In the genomic region with DNA sequence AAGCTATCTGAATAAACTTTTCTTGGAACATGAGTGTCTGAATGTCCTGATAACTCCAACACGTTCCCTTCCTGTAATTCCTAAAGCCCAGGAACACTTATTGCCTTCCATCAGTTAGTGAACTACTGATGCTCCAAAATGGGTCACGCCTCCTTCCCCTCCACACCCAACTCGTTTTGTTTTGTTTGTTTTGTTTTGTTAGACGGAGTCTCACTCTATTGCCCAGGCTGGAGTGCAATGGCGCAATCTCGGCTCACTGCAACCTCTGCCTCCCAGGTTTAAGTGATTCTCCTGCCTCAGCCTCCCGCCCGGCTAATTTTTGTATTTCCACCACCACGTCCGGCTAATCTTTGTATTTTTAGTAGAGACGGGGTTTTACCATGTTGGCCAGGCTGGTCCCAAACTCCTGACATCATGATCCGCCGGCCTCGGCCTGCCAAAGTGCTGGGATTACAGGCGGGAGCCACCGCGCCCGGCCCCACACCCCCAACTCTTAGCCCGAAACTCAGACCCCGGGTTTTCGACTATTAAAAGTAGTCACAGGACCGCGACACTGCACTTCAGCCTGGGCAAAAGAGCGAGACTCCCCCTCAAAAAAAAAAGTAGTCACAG, we compare ENCODE assay signal across 7 cellular contexts. TPM values are rescaled to one million over a fixed set of nuclear protein-coding genes. Genes with fewer than 3 reads are reported as not detected.
A peak's percentile ranks its signal among the peaks of the same experiment; 100 is the strongest.
DNase-seq lines count a peak whose midpoint lies in the region; ATAC-seq and TF ChIP-seq lines count a peak whose summit lies in the region.

No MANE protein-coding gene starts in this region.

- peaks cover 0 to 16% of the 10 kb centered on the region in 2 donors for H3K4me1 ChIP-seq in adrenal gland (replicated peaks in 1 of 2)

- TF ChIP-seq CTCF in adrenal gland (IDR thresholded peaks at IDR 0.05), result no peak

- ATAC-seq in GM18867 (IDR thresholded peaks at IDR 0.05; ENCODE audit: unreplicated experiment), result peak; percentile 7
- peak; percentile 10 for ATAC-seq in HG03135 (IDR thresholded peaks at IDR 0.05; ENCODE audit: unreplicated experiment)
- peak; percentile 29 for ATAC-seq in left lobe of liver

- H3K4me3 ChIP-seq in adrenal gland, result peak overlapping the region; percentile 88 to 96 (median 92)

- H3K36me3 ChIP-seq in adrenal gland (replicated peaks in 1 of 2), result no peaks in the 10 kb centered on the region

- intact Hi-C loops in adrenal gland (cut with DNase I), result no loop called here

- no peaks in the 10 kb centered on the region for H3K27me3 ChIP-seq in adrenal gland

- 4 to 8% (median 5%) methylated on average over 24 of the region's 24 CpGs for WGBS in adrenal gland, 4 donors

- DNase-seq in adrenal gland (peak in 5 of 7 donors; percentile 20 to 59 (median 29)), left lobe of liver (ENCODE audit: low spot score) (no peak), kidney tubule cell (ENCODE audit: low spot score) (no peak), NCI-H128 (lab: John Stamatoyannopoulos, UW; ENCODE audit: unreplicated experiment) (no peak), mucosa of gallbladder (ENCODE audit: low spot score) (no peak)

- H3K9me3 ChIP-seq in adrenal gland (replicated peaks in 1 of 3), result no peaks in the 10 kb centered on the region

- peak overlapping the region in 4 of 5 donors; percentile 60 to 88 (median 82) for H3K27ac ChIP-seq in adrenal gland

- TF ChIP-seq POLR2A in adrenal gland (IDR thresholded peaks at IDR 0.05), result no peak

RNA-seq across cellular contexts. Expression of gene IER3IP1, which starts 0.8 kb away (rescaled TPM):
- total RNA-seq in adrenal gland (10 to 100 TPM in 6 of 8 donors, 1 to 10 TPM in 2; 5.7 to 18.8 (median 12.4) TPM), left lobe of liver (4.5 TPM), mucosa of gallbladder (11.3 TPM)
- 10 to 100 TPM; 11.1 to 34.5 (median 13.6) TPM for polyA plus RNA-seq in adrenal gland

RNA-seq across cellular contexts. Expression of gene HDHD2, which starts 25.1 kb away (rescaled TPM):
- total RNA-seq in adrenal gland, result 10 to 100 TPM; 26.9 to 91.1 (median 70.5) TPM
- 100 to 1,000 TPM in 1 of 3 donors, 10 to 100 TPM in 2; 23.5 to 100 (median 42.0) TPM for polyA plus RNA-seq in adrenal gland
- total RNA-seq in left lobe of liver, result 29.7 TPM
- 36.9 TPM for total RNA-seq in mucosa of gallbladder

Comparison
In these comparisons a context has a peak if more than half of its experiments do, and no peak if none do; other contexts are left out.
1. DNase-seq: peak in adrenal gland (5 of 7); none in left lobe of liver (single experiment), kidney tubule cell (single experiment), NCI-H128 (single experiment) and mucosa of gallbladder (single experiment).
2. Peak in every context shown above with its lines, with median percentiles within 50 percentile points of each other: ATAC-seq.